ENCODE assay signal across 10 cellular contexts in genomic region chr17:75365009-75365930, GRCh38. TPM values are rescaled to one million over a fixed set of nuclear protein-coding genes. Genes with fewer than 3 reads are reported as not detected.
A peak's percentile ranks its signal among the peaks of the same experiment; 100 is the strongest.
DNase-seq lines count a peak whose midpoint lies in the region; ATAC-seq, FAIRE-seq and TF ChIP-seq lines count a peak whose summit lies in the region.
"Had no signal": no experiment of that assay in that cellular context is flagged by ENCODE, and none has a peak within 500 bp of the region (broad histone marks: within the 10 kb centered on the region; RNA-seq: fewer than 3 reads in every experiment).

No MANE protein-coding gene starts in this region.

- no TSS peak for BruUV-seq in PC-3 (replicated peaks; lab: Mats Ljungman, UMichigan)

- POLR2A ChIA-PET in PC-3 (lab: Charles Lee; ENCODE audit: unreplicated experiment), result interaction anchor here (0.5 kb wide), 1 partner anchor 59 kb away, joined by 9 read pairs; no protein-coding TSS in a partner anchor

- H3K4me3 Mint-ChIP-seq in immature natural killer cell, result peak overlapping the region in 1 of 5 donors; percentile 7
- H3K4me3 Mint-ChIP-seq: endodermal cell had no signal

- intact Hi-C loops in PC-3 (cut with micrococcal nuclease), result loop anchor here (2.0 kb wide), 3 partner anchors 16 to 42 kb away; partner anchors contain the start of gene GRB2

- peaks cover 71% of the 10 kb centered on the region for H3K4me1 ChIP-seq in PC-3 (ENCODE audit: insufficient read depth, low read length)

- peak; percentile 50 to 61 for ATAC-seq in activated naive CD4-positive, alpha-beta T cell treated with anti-CD3 and anti-CD28 coated beads, Interleukin-2, amount 50 U/mL, for 72 hours
- ATAC-seq in PC-3, result no peak; the same call in 1 of the 2 replicates
- no peak for ATAC-seq in HG02870 (IDR thresholded peaks at IDR 0.05; ENCODE audit: unreplicated experiment)

- no peaks in the 10 kb centered on the region for H3K9me2 ChIP-seq in PC-3 (replicated peaks; ENCODE audit: low read length)

- peaks cover 65% of the 10 kb centered on the region for H4K20me1 ChIP-seq in PC-3 (ENCODE audit: low read length)

- DNase-seq in activated naive CD4-positive, alpha-beta T cell treated with anti-CD3 and anti-CD28 coated beads, Interleukin-2, amount 50 U/mL, for 72 hours (ENCODE audit: low spot score in 2 of 2), result no peak
- DNase-seq in activated naive CD4-positive, alpha-beta T cell treated with Interleukin-2 at 50 U/mL for 16 hours, result no peak
- DNase-seq in PC-3 (no peak), immature natural killer cell (no peak), urothelium cell line (ENCODE audit: low spot score) (no peak), germinal center (ENCODE audit: low spot score) (no peak)
- no peak for DNase-seq in stimulated activated CD4-positive, alpha-beta T cell treated with anti-CD3 and anti-CD28 coated beads, Interleukin-15, amount 100 ng/mL, for 24 hours
- DNase-seq: NCI-H526 had no signal

- no peak for TF ChIP-seq CTCF in PC-3 (conservative IDR thresholded peaks at IDR 0.05; ENCODE audit: low read depth, low read length)

- H3K9me3 ChIP-seq in PC-3 (ENCODE audit: low read length), result no peaks in the 10 kb centered on the region

- no peaks in the 10 kb centered on the region for H3F3A ChIP-seq in PC-3 (ENCODE audit: low read length, unreplicated experiment)

- H3K4me3 ChIP-seq in PC-3 (ENCODE audit: low read length), result no peak overlapping the region

- no peak overlapping the region for H2AFZ ChIP-seq in PC-3 (ENCODE audit: low read length)

- H3K9ac ChIP-seq in PC-3 (ENCODE audit: low read length), result no peak overlapping the region

- no peaks in the 10 kb centered on the region for H3K9me3 Mint-ChIP-seq in activated naive CD4-positive, alpha-beta T cell treated with anti-CD3 and anti-CD28 coated beads, Interleukin-2, amount 50 U/mL, for 72 hours
- no peaks in the 10 kb centered on the region for H3K9me3 Mint-ChIP-seq in immature natural killer cell
- H3K9me3 Mint-ChIP-seq: endodermal cell had no signal

- H3K27me3 ChIP-seq in PC-3 (ENCODE audit: low read length), result no peaks in the 10 kb centered on the region

- H3K4me1 Mint-ChIP-seq in immature natural killer cell, result peaks cover 84 to 94% of the 10 kb centered on the region in 2 donors

- peak overlapping the region; percentile 45 to 57 for H3K27ac Mint-ChIP-seq in activated naive CD4-positive, alpha-beta T cell treated with anti-CD3 and anti-CD28 coated beads, Interleukin-2, amount 50 U/mL, for 72 hours
- H3K27ac Mint-ChIP-seq in immature natural killer cell, result peak overlapping the region; percentile 5 to 86 (median 52)
- H3K27ac Mint-ChIP-seq: endodermal cell had no signal

- peak overlapping the region; percentile 45; the same call in 1 of the 2 replicates for H3K27ac ChIP-seq in PC-3 (ENCODE audit: low read length)

- peaks cover 0 to 2% (median 0%) of the 10 kb centered on the region in 3 donors for H3K27me3 Mint-ChIP-seq in immature natural killer cell (ENCODE audit: low read depth in 3 of 3)

- H3K4me2 ChIP-seq in PC-3 (ENCODE audit: low read length), result peak overlapping the region; percentile 52

- no peak for FAIRE-seq in urothelium cell line (lab: Jason Lieb, UNC)

- CTCF ChIA-PET in PC-3 (lab: Charles Lee), result interaction anchor here (0.7 kb wide), 1 partner anchor 94 kb away, joined by 5 read pairs; the partner anchor contains the start of gene MIF4GD

- peaks cover 0 to 20% of the 10 kb centered on the region in 2 donors for H3K36me3 Mint-ChIP-seq in activated naive CD4-positive, alpha-beta T cell treated with anti-CD3 and anti-CD28 coated beads, Interleukin-2, amount 50 U/mL, for 72 hours
- H3K36me3 Mint-ChIP-seq in immature natural killer cell, result no peaks in the 10 kb centered on the region

- H3K79me2 ChIP-seq in PC-3 (ENCODE audit: low read length), result peaks cover 98% of the 10 kb centered on the region

- H3K36me3 ChIP-seq in PC-3 (ENCODE audit: low read depth, low read length), result no peaks in the 10 kb centered on the region

RNA-seq across cellular contexts. Expression of gene GRB2, which starts 40.2 kb away (rescaled TPM):
- 100 to 1,000 TPM; 163 to 180 TPM for total RNA-seq in activated naive CD4-positive, alpha-beta T cell treated with anti-CD3 and anti-CD28 coated beads, Interleukin-2, amount 50 U/mL, for 72 hours
- total RNA-seq in PC-3 (2014; rRNA removed), result 224 and 282 TPM in 2 replicates
- 100 to 1,000 TPM; 104 to 161 (median 135) TPM for polyA plus RNA-seq in immature natural killer cell

Comparison
In these comparisons a context has a peak if more than half of its experiments do, and no peak if none do; other contexts are left out.
1. ATAC-seq: peak in activated naive CD4-positive, alpha-beta T cell treated with anti-CD3 and anti-CD28 coated beads, Interleukin-2, amount 50 U/mL, for 72 hours (2 of 2); none in PC-3 (single experiment) and HG02870 (single experiment).